8 cellular contexts compared by ENCODE assay signal in genomic region chr4:102759835-102760644, GRCh38. TPM values are rescaled to one million over a fixed set of nuclear protein-coding genes. Genes with fewer than 3 reads are reported as not detected.
DNase-seq lines count a peak whose midpoint lies in the region; ATAC-seq and TF ChIP-seq lines count a peak whose summit lies in the region.

No MANE protein-coding gene starts in this region.

- H3K4me3 Mint-ChIP-seq in central memory CD8-positive, alpha-beta T cell: peak overlapping the region; percentile 88

- H3K4me1 ChIP-seq in ES-I3 (ENCODE audit: insufficient read depth, low read length): no peaks in the 10 kb centered on the region

- no peaks in the 10 kb centered on the region for H3K9me3 Mint-ChIP-seq in central memory CD8-positive, alpha-beta T cell

- peaks cover 40% of the 10 kb centered on the region for H3K4me1 Mint-ChIP-seq in central memory CD8-positive, alpha-beta T cell

- H3K36me3 ChIP-seq in ES-I3 (ENCODE audit: insufficient read depth, low read length) (no peaks in the 10 kb centered on the region), kidney epithelial cell (ENCODE audit: control insufficient read depth, insufficient read depth, low read length) (no peaks in the 10 kb centered on the region)

- peaks cover 13% of the 10 kb centered on the region for H3K36me3 Mint-ChIP-seq in central memory CD8-positive, alpha-beta T cell (ENCODE audit: insufficient read depth)

- peak overlapping the region; percentile 82 for H3K4me3 ChIP-seq in kidney epithelial cell (ENCODE audit: low read depth, low read length)

- peak overlapping the region; percentile 77 for H3K27ac Mint-ChIP-seq in central memory CD8-positive, alpha-beta T cell (ENCODE audit: low read depth)

- peak; percentile 96 for DNase-seq in SIG-M5 (lab: John Stamatoyannopoulos, UW)
- DNase-seq in central memory CD8-positive, alpha-beta T cell (ENCODE audit: low spot score in 2 of 2): peak in 1 of 2 donors; percentile 43
- DNase-seq in kidney epithelial cell (ENCODE audit: low read depth): no peak
- peak; percentile 28 for DNase-seq in stimulated activated CD8-positive, alpha-beta memory T cell treated with anti-CD3 and anti-CD28 coated beads, Interleukin-4, amount 100 ng/mL, for 48 hours
- DNase-seq in NCI-H2196 (lab: John Stamatoyannopoulos, UW; ENCODE audit: unreplicated experiment): no peak

- ATAC-seq in GM19452 (IDR thresholded peaks at IDR 0.05; ENCODE audit: unreplicated experiment) (peak; percentile 50), HG03439 (IDR thresholded peaks at IDR 0.05; ENCODE audit: unreplicated experiment) (peak; percentile 60)
- ATAC-seq in central memory CD8-positive, alpha-beta T cell (replicated peaks; ENCODE audit: extremely low read depth, poor library complexity, severe bottlenecking): peak; percentile 50

- TF ChIP-seq CTCF in kidney epithelial cell (IDR thresholded peaks at IDR 0.05; ENCODE audit: insufficient read depth, low read length, poor library complexity, severe bottlenecking): no peak

- peak overlapping the region; percentile 89 for H3K9ac ChIP-seq in ES-I3 (ENCODE audit: low read depth, low read length)

- peaks cover 8% of the 10 kb centered on the region for H3K27me3 Mint-ChIP-seq in central memory CD8-positive, alpha-beta T cell

- no peaks in the 10 kb centered on the region; the same call in 1 of the 2 replicates for H3K9me3 ChIP-seq in ES-I3 (ENCODE audit: control insufficient read depth, insufficient read depth, low read length)

- no peaks in the 10 kb centered on the region for H3K27me3 ChIP-seq in kidney epithelial cell (ENCODE audit: control insufficient read depth, insufficient read depth, low read length)

RNA-seq across cellular contexts. Expression of gene MANBA, which starts 0.7 kb away (rescaled TPM):
- total RNA-seq in kidney epithelial cell: 14.7 and 20.5 TPM in 2 replicates

Comparison
In these comparisons a context has a peak if more than half of its experiments do, and no peak if none do; other contexts are left out.
1. DNase-seq: peak in SIG-M5 (single experiment) and stimulated activated CD8-positive, alpha-beta memory T cell treated with anti-CD3 and anti-CD28 coated beads, Interleukin-4, amount 100 ng/mL, for 48 hours (single experiment); none in kidney epithelial cell (single experiment) and NCI-H2196 (single experiment).
2. Peak in every context shown above with its lines, with median percentiles within 50 percentile points of each other: ATAC-seq.